ENCODE assay signal across 18 cellular contexts in the genomic region with DNA sequence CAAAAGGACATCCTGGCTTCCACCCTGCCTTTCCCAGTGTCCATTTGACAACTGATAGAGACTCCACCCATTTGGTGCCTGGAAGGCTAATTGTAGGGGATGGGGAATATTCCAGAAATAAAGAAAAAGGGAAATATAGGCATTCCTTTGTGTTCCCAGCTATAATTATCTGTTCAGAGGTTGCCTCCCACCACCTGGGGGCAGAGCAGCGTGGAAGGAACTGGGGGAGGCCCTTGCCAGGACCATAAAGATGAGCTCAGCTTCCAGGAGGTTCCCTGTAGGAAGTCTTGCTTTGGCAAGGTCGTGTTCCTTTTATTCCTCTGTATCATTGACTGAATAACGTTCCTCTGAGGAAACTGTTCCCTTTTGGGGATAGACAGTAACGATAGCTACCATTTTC.
A peak's percentile ranks its signal among the peaks of the same experiment; 100 is the strongest.
DNase-seq lines count a peak whose midpoint lies in the region; ATAC-seq and TF ChIP-seq lines count a peak whose summit lies in the region.
"Had no signal": no experiment of that assay in that cellular context is flagged by ENCODE, and none has a peak within 500 bp of the region (broad histone marks: within the 10 kb centered on the region; RNA-seq: fewer than 3 reads in every experiment).

No MANE protein-coding gene starts in this region.

- ATAC-seq in WTC11: peak; percentile 82
- ATAC-seq: Panc1, psoas muscle, T-cell had no signal

- peaks cover 4% of the 10 kb centered on the region; the same call in 1 of the 2 replicates for H3K27me3 Mint-ChIP-seq in WTC11 (ENCODE audit: low read depth)
- no peaks in the 10 kb centered on the region for H3K27me3 Mint-ChIP-seq in activated T-helper 2 cell treated with anti-CD3 and anti-CD28 coated beads, Interferon-gamma antibody, Interleukin-2, Interleukin-4, amounts not matched to agents 10 μg/mL and 5 μg/mL and 100 μg/mL, durations not matched to agents 14 hours and 24 hours and 36 hours (ENCODE audit: low read depth)

- 0 out of 2 replicates have a peak, but pooled peaks have one; percentile 22 for TF ChIP-seq CTCF in WTC11 (IDR thresholded peaks at IDR 0.05)

- peaks cover 10% of the 10 kb centered on the region for H3K4me1 Mint-ChIP-seq in WTC11
- H3K4me1 Mint-ChIP-seq in activated T-helper 2 cell treated with anti-CD3 and anti-CD28 coated beads, Interferon-gamma antibody, Interleukin-2, Interleukin-4, amounts not matched to agents 10 μg/mL and 5 μg/mL and 100 μg/mL, durations not matched to agents 14 hours and 24 hours and 36 hours (ENCODE audit: low read depth): no peaks in the 10 kb centered on the region
- H3K4me1 Mint-ChIP-seq: activated B cell treated with CpG ODN at 0.5 μM for 24 hours, T-cell had no signal

- H3K36me3 Mint-ChIP-seq in WTC11: no peaks in the 10 kb centered on the region
- no peaks in the 10 kb centered on the region for H3K36me3 Mint-ChIP-seq in activated T-helper 2 cell treated with anti-CD3 and anti-CD28 coated beads, Interferon-gamma antibody, Interleukin-2, Interleukin-4, amounts not matched to agents 10 μg/mL and 5 μg/mL and 100 μg/mL, durations not matched to agents 14 hours and 24 hours and 36 hours (ENCODE audit: low read depth)
- H3K36me3 Mint-ChIP-seq: T-cell had no signal

- CTCF ChIA-PET in WTC11 (lab: Charles Lee): interaction anchor here (0.5 to 5.1 kb wide), 53 partner anchors 9 to 293 kb away, joined by 3 to 94 read pairs (median 4); a partner anchor contains a TSS

- no peaks in the 10 kb centered on the region for H3K9me3 ChIP-seq in effector memory CD4-positive, alpha-beta T cell (ENCODE audit: control insufficient read depth, low read length)
- H3K9me3 ChIP-seq: psoas muscle, stomach, uterus had no signal

- H3K4me1 ChIP-seq in effector memory CD4-positive, alpha-beta T cell (ENCODE audit: control insufficient read depth, insufficient read depth, low read length, poor library complexity, severe bottlenecking): no peaks in the 10 kb centered on the region
- H3K4me1 ChIP-seq: psoas muscle, stomach, uterus had no signal

- no peaks in the 10 kb centered on the region for H3K36me3 ChIP-seq in effector memory CD4-positive, alpha-beta T cell (ENCODE audit: control insufficient read depth, insufficient read depth, low read length)
- H3K36me3 ChIP-seq: stomach, uterus had no signal

- H3K9me3 Mint-ChIP-seq in WTC11: peaks cover 6% of the 10 kb centered on the region; the same call in 1 of the 2 replicates
- no peaks in the 10 kb centered on the region for H3K9me3 Mint-ChIP-seq in activated T-helper 2 cell treated with anti-CD3 and anti-CD28 coated beads, Interferon-gamma antibody, Interleukin-2, Interleukin-4, amounts not matched to agents 10 μg/mL and 5 μg/mL and 100 μg/mL, durations not matched to agents 14 hours and 24 hours and 36 hours
- H3K9me3 Mint-ChIP-seq: activated B cell treated with CpG ODN at 0.5 μM for 24 hours had no signal

- DNase-seq in COLO829 (ENCODE audit: low spot score): peak; percentile 28
- DNase-seq in HT-29 (ENCODE audit: low spot score): peak; percentile 35
- peak; percentile 52 for DNase-seq in WTC11 (ENCODE audit: low spot score)
- peak; percentile 63 for DNase-seq in iPS-NIHi7 (ENCODE audit: extremely low spot score)
- DNase-seq in activated T-helper 2 cell treated with anti-CD3 and anti-CD28 coated beads, Interferon-gamma antibody, Interleukin-2, Interleukin-4, amounts not matched to agents 10 μg/mL and 5 μg/mL and 100 μg/mL, durations not matched to agents 14 hours and 24 hours and 36 hours (ENCODE audit: low spot score): no peak
- DNase-seq in NCI-H526 (lab: John Stamatoyannopoulos, UW): no peak
- no peak for DNase-seq in effector memory CD4-positive, alpha-beta T cell
- DNase-seq in C1 segment of cervical spinal cord (lab: John Stamatoyannopoulos, UW): no peak
- DNase-seq: activated B cell treated with CpG ODN at 0.5 μM for 24 hours, activated gamma-delta T cell, NCI-H1694, NCI-H524 treated with DMSO at 0.1 percent for 48 hours, psoas muscle, stomach, T-cell, uterus had no signal

- intact Hi-C loops in activated T-helper 2 cell treated with anti-CD3 and anti-CD28 coated beads, Interferon-gamma antibody, Interleukin-2, Interleukin-4, amounts not matched to agents 10 μg/mL and 5 μg/mL and 100 μg/mL, durations not matched to agents 14 hours and 24 hours and 36 hours (cut with micrococcal nuclease): no loop called here

- H3K4me3 Mint-ChIP-seq in WTC11: no peak overlapping the region
- H3K4me3 Mint-ChIP-seq in activated T-helper 2 cell treated with anti-CD3 and anti-CD28 coated beads, Interferon-gamma antibody, Interleukin-2, Interleukin-4, amounts not matched to agents 10 μg/mL and 5 μg/mL and 100 μg/mL, durations not matched to agents 14 hours and 24 hours and 36 hours (ENCODE audit: low read depth): no peak overlapping the region
- H3K4me3 Mint-ChIP-seq: activated B cell treated with CpG ODN at 0.5 μM for 24 hours, T-cell had no signal

- H3K27ac ChIP-seq in effector memory CD4-positive, alpha-beta T cell (ENCODE audit: insufficient read depth, low read length, poor library complexity, severe bottlenecking): no peak overlapping the region
- H3K27ac ChIP-seq: dorsolateral prefrontal cortex, psoas muscle, stomach, uterus had no signal

- H3K27ac Mint-ChIP-seq in WTC11: no peak overlapping the region
- no peak overlapping the region for H3K27ac Mint-ChIP-seq in activated T-helper 2 cell treated with anti-CD3 and anti-CD28 coated beads, Interferon-gamma antibody, Interleukin-2, Interleukin-4, amounts not matched to agents 10 μg/mL and 5 μg/mL and 100 μg/mL, durations not matched to agents 14 hours and 24 hours and 36 hours
- H3K27ac Mint-ChIP-seq: activated B cell treated with CpG ODN at 0.5 μM for 24 hours, T-cell had no signal

- H3K4me3 ChIP-seq in effector memory CD4-positive, alpha-beta T cell (ENCODE audit: insufficient read depth, low read depth, low read length, poor library complexity, severe bottlenecking): no peak overlapping the region
- H3K4me3 ChIP-seq: dorsolateral prefrontal cortex, psoas muscle, stomach, uterus had no signal

- POLR2A ChIA-PET in WTC11 (lab: Charles Lee): interaction anchor here (0.5 to 1.4 kb wide), 3 partner anchors 14 to 108 kb away, joined by 3 to 5 read pairs (median 4); no protein-coding TSS in a partner anchor

- no peaks in the 10 kb centered on the region for H3K27me3 ChIP-seq in effector memory CD4-positive, alpha-beta T cell (replicated peaks; ENCODE audit: control insufficient read depth, insufficient read depth, low read length, poor library complexity, severe bottlenecking)
- H3K27me3 ChIP-seq: uterus had no signal

TF ChIP-seq in WTC11, 78 proteins besides CTCF, POLR2A, EP300 and RAD21:
- TF ChIP-seq, protein P1, sequence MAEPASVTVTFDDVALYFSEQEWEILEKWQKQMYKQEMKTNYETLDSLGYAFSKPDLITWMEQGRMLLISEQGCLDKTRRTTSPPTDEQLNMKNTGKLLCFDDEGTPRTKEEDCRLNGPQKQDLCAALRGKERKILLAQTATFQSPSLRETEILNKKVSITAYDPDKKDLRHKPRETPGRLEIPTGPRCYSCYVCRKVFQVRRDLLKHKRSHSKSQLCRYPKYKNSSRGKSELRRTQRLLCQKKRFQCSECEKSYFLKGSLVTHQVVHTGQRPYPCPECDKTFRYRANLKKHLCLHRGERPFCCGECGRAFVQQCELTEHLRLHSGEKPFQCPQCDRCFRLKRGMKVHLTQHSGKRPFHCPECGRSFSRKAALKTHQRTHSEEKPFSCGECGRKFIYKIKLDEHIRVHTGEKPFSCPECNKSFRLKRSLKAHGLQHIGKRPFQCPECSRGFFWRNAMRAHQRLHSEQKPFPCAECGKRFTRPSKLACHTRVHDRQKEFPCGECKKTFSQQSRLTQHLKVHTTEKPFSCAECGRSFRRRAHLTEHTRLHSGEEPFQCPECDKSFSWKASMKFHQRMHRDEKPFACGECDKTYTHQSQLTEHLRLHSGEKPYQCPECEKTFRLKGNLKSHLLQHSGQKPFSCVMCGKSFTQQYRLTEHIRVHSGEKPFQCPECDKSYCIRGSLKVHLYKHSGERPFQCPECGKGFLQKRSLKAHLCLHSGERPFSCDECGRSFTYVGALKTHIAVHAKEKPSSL (CRISPR knock-in tag; conservative IDR thresholded peaks at IDR 0.05): no peak
- TF ChIP-seq, protein P2, sequence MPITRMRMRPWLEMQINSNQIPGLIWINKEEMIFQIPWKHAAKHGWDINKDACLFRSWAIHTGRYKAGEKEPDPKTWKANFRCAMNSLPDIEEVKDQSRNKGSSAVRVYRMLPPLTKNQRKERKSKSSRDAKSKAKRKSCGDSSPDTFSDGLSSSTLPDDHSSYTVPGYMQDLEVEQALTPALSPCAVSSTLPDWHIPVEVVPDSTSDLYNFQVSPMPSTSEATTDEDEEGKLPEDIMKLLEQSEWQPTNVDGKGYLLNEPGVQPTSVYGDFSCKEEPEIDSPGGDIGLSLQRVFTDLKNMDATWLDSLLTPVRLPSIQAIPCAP (CRISPR knock-in tag; IDR thresholded peaks at IDR 0.05): no peak
- TF ChIP-seq, protein P3, sequence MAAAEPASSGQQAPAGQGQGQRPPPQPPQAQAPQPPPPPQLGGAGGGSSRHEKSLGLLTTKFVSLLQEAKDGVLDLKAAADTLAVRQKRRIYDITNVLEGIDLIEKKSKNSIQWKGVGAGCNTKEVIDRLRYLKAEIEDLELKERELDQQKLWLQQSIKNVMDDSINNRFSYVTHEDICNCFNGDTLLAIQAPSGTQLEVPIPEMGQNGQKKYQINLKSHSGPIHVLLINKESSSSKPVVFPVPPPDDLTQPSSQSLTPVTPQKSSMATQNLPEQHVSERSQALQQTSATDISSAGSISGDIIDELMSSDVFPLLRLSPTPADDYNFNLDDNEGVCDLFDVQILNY (CRISPR knock-in tag; IDR thresholded peaks at IDR 0.05): no peak
TF ChIP-seq in WTC11: peak in this region for 0.

Comparison
In these comparisons a context has a peak if more than half of its experiments do, and no peak if none do; other contexts are left out.
1. DNase-seq: peak in COLO829 (single experiment), HT-29 (single experiment), WTC11 (single experiment) and iPS-NIHi7 (single experiment); none in activated T-helper 2 cell treated with anti-CD3 and anti-CD28 coated beads, Interferon-gamma antibody, Interleukin-2, Interleukin-4, amounts not matched to agents 10 μg/mL and 5 μg/mL and 100 μg/mL, durations not matched to agents 14 hours and 24 hours and 36 hours (single experiment), NCI-H526 (0 of 2), effector memory CD4-positive, alpha-beta T cell (0 of 3) and C1 segment of cervical spinal cord (0 of 14).